15 cellular contexts compared by ENCODE assay signal in genomic region chr4:104577405-104577804, GRCh38.
A peak's percentile ranks its signal among the peaks of the same experiment; 100 is the strongest.
DNase-seq lines count a peak whose midpoint lies in the region; ATAC-seq, FAIRE-seq and TF ChIP-seq lines count a peak whose summit lies in the region.
"Had no signal": no experiment of that assay in that cellular context is flagged by ENCODE, and none has a peak within 500 bp of the region (broad histone marks: within the 10 kb centered on the region; RNA-seq: fewer than 3 reads in every experiment).

No MANE protein-coding gene starts in this region.

- H3K4me1 ChIP-seq in HepG2 (ENCODE audit: insufficient read depth, low read length) = no peaks in the 10 kb centered on the region
- no peaks in the 10 kb centered on the region for H3K4me1 ChIP-seq in right lobe of liver
- H3K4me1 ChIP-seq in kidney (ENCODE audit: control insufficient read depth in 1 of 2, insufficient read depth in 1 of 2, low read depth in 1 of 2, low read length in 2 of 2) = no peaks in the 10 kb centered on the region
- no peaks in the 10 kb centered on the region for H3K4me1 ChIP-seq in heart right ventricle
- H3K4me1 ChIP-seq: HAP-1 had no signal

- TF ChIP-seq POLR2A in HepG2 (IDR thresholded peaks at IDR 0.05; ENCODE audit: insufficient read depth in 1 of 2, low read depth in 2 of 2, low read length in 2 of 2) (no peak), right lobe of liver (IDR thresholded peaks at IDR 0.05) (no peak)

- H3K9me3 ChIP-seq in HepG2 (ENCODE audit: low read length) = no peaks in the 10 kb centered on the region
- H3K9me3 ChIP-seq in right lobe of liver = no peaks in the 10 kb centered on the region
- H3K9me3 ChIP-seq in kidney (ENCODE audit: control insufficient read depth in 1 of 2, low read length in 2 of 2) = no peaks in the 10 kb centered on the region
- H3K9me3 ChIP-seq in heart right ventricle = no peaks in the 10 kb centered on the region
- H3K9me3 ChIP-seq: HAP-1 had no signal

- intact Hi-C loops in HepG2 (cut with micrococcal nuclease; ENCODE audit: unreplicated experiment) (no loop called here), right lobe of liver (cut with DNase I) (no loop called here), kidney (cut with DNase I) (no loop called here), heart right ventricle (cut with DNase I) (no loop called here)

- H3K4me2 ChIP-seq in HepG2 (ENCODE audit: low read depth, low read length) = no peak overlapping the region
- H3K4me2 ChIP-seq: BLaER1 treated with 17β-estradiol and CSF1 and Interleukin-3, amounts not matched to agents 10 nM and 100 nM had no signal

- no peak overlapping the region for H3K27ac ChIP-seq in HepG2 (ENCODE audit: extremely low read length, insufficient read depth, low read length)
- H3K27ac ChIP-seq in right lobe of liver = no peak overlapping the region
- H3K27ac ChIP-seq in kidney (ENCODE audit: low read depth in 2 of 2, low read length in 2 of 2) = no peak overlapping the region
- H3K27ac ChIP-seq in heart right ventricle = no peak overlapping the region
- H3K27ac ChIP-seq: 22Rv1; BLaER1 treated with 17β-estradiol and CSF1 and Interleukin-3, amounts not matched to agents 10 nM and 100 nM; GM23248 had no signal

- CTCF ChIA-PET in HepG2 (lab: Yijun Ruan, JAX; ENCODE audit: low intra/inter-chr PET ratio, low total read pairs) = no interaction called here

- H3K4me3 ChIP-seq in HepG2 (replicated peaks in 1 of 3; ENCODE audit: insufficient read depth in 1 of 3, low read depth in 2 of 3, low read length in 3 of 3) (no peak overlapping the region), right lobe of liver (no peak overlapping the region), kidney (ENCODE audit: low read length in 2 of 2) (no peak overlapping the region), heart right ventricle (no peak overlapping the region)
- H3K4me3 ChIP-seq: BLaER1 treated with 17β-estradiol and CSF1 and Interleukin-3, amounts not matched to agents 10 nM and 100 nM; GM12878; GM23248; HAP-1 had no signal

- in situ Hi-C loops in HepG2 (cut with HindIII; ENCODE audit: extremely low pct_ligation_motif_present, low pct_unique_long_range_greater_than_20kb) = no loop called here

- no peaks in the 10 kb centered on the region for H3K27me3 ChIP-seq in HepG2 (ENCODE audit: control insufficient read depth in 1 of 2, insufficient read depth in 2 of 2, low read length in 2 of 2)
- H3K27me3 ChIP-seq in right lobe of liver = no peaks in the 10 kb centered on the region
- H3K27me3 ChIP-seq in heart right ventricle = no peaks in the 10 kb centered on the region
- H3K27me3 ChIP-seq: BLaER1 treated with 17β-estradiol and CSF1 and Interleukin-3, amounts not matched to agents 10 nM and 100 nM had no signal

- no peak for FAIRE-seq in HepG2 (lab: Jason Lieb, UNC)
- FAIRE-seq in colon (lab: Jason Lieb, UNC) = peak; percentile 74
- FAIRE-seq in kidney (lab: Jason Lieb, UNC) = peak; percentile 90
- FAIRE-seq: GM12878 had no signal

- no peak for TF ChIP-seq CTCF in HepG2 (CRISPR knock-in tag; IDR thresholded peaks at IDR 0.05)
- no peak for TF ChIP-seq CTCF in right lobe of liver (IDR thresholded peaks at IDR 0.05)
- no peak for TF ChIP-seq CTCF in kidney (IDR thresholded peaks at IDR 0.05; ENCODE audit: borderline replicate concordance, extremely low read depth, insufficient read depth)
- TF ChIP-seq CTCF in heart right ventricle (IDR thresholded peaks at IDR 0.05) = no peak

- H4K20me1 ChIP-seq in HepG2 (ENCODE audit: insufficient read depth, low read length) = no peaks in the 10 kb centered on the region
- H4K20me1 ChIP-seq: BLaER1 treated with 17β-estradiol and CSF1 and Interleukin-3, amounts not matched to agents 10 nM and 100 nM had no signal

- DNase-seq in HepG2 (ENCODE audit: low spot score) (no peak), right lobe of liver (no peak), kidney (no peak), heart right ventricle (no peak), OCI-M1 (lab: John Stamatoyannopoulos, UW) (no peak), nucleus accumbens (lab: John Stamatoyannopoulos, UW) (no peak)
- DNase-seq: Calu3; CD8-positive, alpha-beta T cell; DMS79 treated with DMSO at 0.1 percent for 48 hours; GM23248 had no signal

- BruUV-seq in HepG2 (replicated peaks; lab: Mats Ljungman, UMichigan) = no TSS peak

- no peaks in the 10 kb centered on the region for H3K79me2 ChIP-seq in HepG2 (ENCODE audit: insufficient read depth, low read length)

- no peaks in the 10 kb centered on the region for H3K36me3 ChIP-seq in HepG2 (replicated peaks in 1 of 2; ENCODE audit: control insufficient read depth in 1 of 2, insufficient read depth in 2 of 2, low read length in 2 of 2)
- no peaks in the 10 kb centered on the region for H3K36me3 ChIP-seq in right lobe of liver
- H3K36me3 ChIP-seq in kidney (ENCODE audit: control insufficient read depth in 1 of 2, insufficient read depth in 2 of 2, low read length in 2 of 2) = no peaks in the 10 kb centered on the region
- H3K36me3 ChIP-seq in heart right ventricle = no peaks in the 10 kb centered on the region
- H3K36me3 ChIP-seq: BLaER1 treated with 17β-estradiol and CSF1 and Interleukin-3, amounts not matched to agents 10 nM and 100 nM; HAP-1 had no signal

- H3K9ac ChIP-seq in HepG2 (ENCODE audit: insufficient read depth, low read depth, low read length) (no peak overlapping the region), kidney (ENCODE audit: low read length in 2 of 2) (no peak overlapping the region)
- H3K9ac ChIP-seq: BLaER1 treated with 17β-estradiol and CSF1 and Interleukin-3, amounts not matched to agents 10 nM and 100 nM; GM23248 had no signal

- no peak overlapping the region for H2AFZ ChIP-seq in HepG2 (ENCODE audit: low read length)
- H2AFZ ChIP-seq: GM23248 had no signal

- no peak for TF ChIP-seq EP300 in HepG2 (IDR thresholded peaks at IDR 0.05; ENCODE audit: low read depth in 2 of 2, low read length in 2 of 2)
- TF ChIP-seq EP300 in HepG2 (CRISPR knock-in tag; IDR thresholded peaks at IDR 0.05; ENCODE audit: borderline replicate concordance) = no peak

- no peak for TF ChIP-seq RAD21 in HepG2 (CRISPR knock-in tag; IDR thresholded peaks at IDR 0.05)

- ATAC-seq in HepG2 = no peak
- ATAC-seq in right lobe of liver = no peak
- ATAC-seq in heart right ventricle = no peak
- ATAC-seq: CD8-positive, alpha-beta T cell; GM12878 had no signal

- POLR2A ChIA-PET in HepG2 (lab: Yijun Ruan, JAX) = no interaction called here

TF ChIP-seq in HepG2, 621 proteins besides CTCF, POLR2A, EP300 and RAD21:
- no peak for TF ChIP-seq HMG20B (CRISPR knock-in tag; conservative IDR thresholded peaks at IDR 0.05)
- no peak for TF ChIP-seq TBX2 (CRISPR knock-in tag; IDR thresholded peaks at IDR 0.05; ENCODE audit: borderline replicate concordance)
- no peak for TF ChIP-seq ZNF10 (CRISPR knock-in tag; IDR thresholded peaks at IDR 0.05; ENCODE audit: borderline replicate concordance, low read depth)
- TF ChIP-seq MIER2 (CRISPR knock-in tag; IDR thresholded peaks at IDR 0.05) = no peak
- no peak for TF ChIP-seq MED8 (CRISPR knock-in tag; IDR thresholded peaks at IDR 0.05; ENCODE audit: insufficient replicate concordance)
- TF ChIP-seq ZNF326 (CRISPR knock-in tag; IDR thresholded peaks at IDR 0.05; ENCODE audit: borderline replicate concordance) = no peak
- TF ChIP-seq ELF3 (CRISPR knock-in tag; IDR thresholded peaks at IDR 0.05) = no peak
- no peak for TF ChIP-seq TGIF2 (CRISPR knock-in tag; IDR thresholded peaks at IDR 0.05)
- peak; percentile 71 for TF ChIP-seq MAFF (IDR thresholded peaks at IDR 0.05; ENCODE audit: low read depth, low read length)
- TF ChIP-seq MAFK (conservative IDR thresholded peaks at IDR 0.05 in 1 of 2, IDR thresholded peaks at IDR 0.05 in 1 of 2; ENCODE audit: low read length in 2 of 2) = peak; percentile 68 to 87
- no peak for TF ChIP-seq ZNF879 (CRISPR knock-in tag; IDR thresholded peaks at IDR 0.05)
- TF ChIP-seq PHF8 (CRISPR knock-in tag; IDR thresholded peaks at IDR 0.05) = no peak
